ENCODE assay signal across 18 cellular contexts in the genomic region with DNA sequence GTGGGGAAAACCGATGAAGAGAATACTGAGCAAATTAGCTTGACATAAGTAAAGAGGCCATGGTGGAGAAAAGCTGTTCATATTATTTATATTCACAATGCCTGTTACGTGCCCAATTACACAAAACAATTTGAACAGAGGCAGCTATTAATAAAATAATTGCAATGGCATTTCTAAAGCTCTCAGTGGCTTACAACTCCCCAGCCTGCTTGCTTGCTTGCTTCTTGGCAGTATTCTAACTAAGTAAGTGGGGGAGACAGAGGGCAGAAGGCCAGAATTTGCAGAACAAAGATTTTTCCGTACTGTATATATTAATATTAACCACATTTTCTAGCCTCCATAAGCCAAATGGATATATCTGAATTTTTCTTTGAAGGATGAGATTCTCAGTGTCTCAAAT. TPM values are rescaled to one million over a fixed set of nuclear protein-coding genes. Genes with fewer than 3 reads are reported as not detected.
A peak's percentile ranks its signal among the peaks of the same experiment; 100 is the strongest.
DNase-seq lines count a peak whose midpoint lies in the region; ATAC-seq, FAIRE-seq and TF ChIP-seq lines count a peak whose summit lies in the region.
"Had no signal": no experiment of that assay in that cellular context is flagged by ENCODE, and none has a peak within 500 bp of the region (broad histone marks: within the 10 kb centered on the region; RNA-seq: fewer than 3 reads in every experiment).

No MANE protein-coding gene starts in this region.

- peak overlapping the region; percentile 2 for H3K4me2 ChIP-seq in astrocyte (ENCODE audit: low read length)

- H3K4me3 ChIP-seq in astrocyte (ENCODE audit: insufficient read depth, low read depth, low read length), result no peak overlapping the region
- H3K4me3 ChIP-seq in rectal smooth muscle tissue (ENCODE audit: low read length), result no peak overlapping the region

- no peak for ATAC-seq in GM18873 (IDR thresholded peaks at IDR 0.05; ENCODE audit: low FRiP score, unreplicated experiment)
- ATAC-seq in GM21529 (IDR thresholded peaks at IDR 0.05; ENCODE audit: unreplicated experiment), result no peak

- FAIRE-seq in astrocyte (lab: Jason Lieb, UNC), result no peak

- no peak overlapping the region for H3K9ac ChIP-seq in astrocyte (ENCODE audit: low read length)
- H3K9ac ChIP-seq in rectal smooth muscle tissue (ENCODE audit: low read length), result no peak overlapping the region

- no peak overlapping the region for H3K4me3 Mint-ChIP-seq in astrocyte (ENCODE audit: unreplicated experiment)
- H3K4me3 Mint-ChIP-seq: IgD-negative memory B cell had no signal

- H3K27ac Mint-ChIP-seq in astrocyte (ENCODE audit: unreplicated experiment), result no peak overlapping the region
- H3K27ac Mint-ChIP-seq: IgD-negative memory B cell had no signal

- CTCF ChIA-PET in RWPE1 (lab: Yijun Ruan, JAX), result no interaction called here

- H3K27me3 Mint-ChIP-seq in astrocyte (ENCODE audit: low read depth, unreplicated experiment), result no peaks in the 10 kb centered on the region

- H3K9me3 Mint-ChIP-seq in astrocyte (ENCODE audit: unreplicated experiment), result no peaks in the 10 kb centered on the region
- H3K9me3 Mint-ChIP-seq: IgD-negative memory B cell had no signal

- peaks cover 4% of the 10 kb centered on the region for H3K4me1 ChIP-seq in astrocyte (ENCODE audit: insufficient read depth, low read length)
- peaks cover 37% of the 10 kb centered on the region for H3K4me1 ChIP-seq in rectal smooth muscle tissue (ENCODE audit: control insufficient read depth, insufficient read depth, low read length)

- DNase-seq in DMS 273 (lab: John Stamatoyannopoulos, UW; ENCODE audit: unreplicated experiment), result peak; percentile 57
- no peak for DNase-seq in DMS 273 treated with DMSO at 0.1 percent for 48 hours (lab: John Stamatoyannopoulos, UW)
- DNase-seq in astrocyte (ENCODE audit: low read depth), result no peak
- peak; percentile 9 for DNase-seq in left kidney (ENCODE audit: low read depth, low spot score)
- DNase-seq in RWPE1 (ENCODE audit: low spot score), result no peak
- DNase-seq: DMS153, EL, HCEC 1CT, MV-4-11, NCI-H1436 treated with DMSO at 0.1 percent for 48 hours, NCI-H2081 treated with DMSO at 0.1 percent for 48 hours, NCI-H2227 treated with DMSO at 0.1 percent for 48 hours, NCI-H526 treated with DMSO at 0.1 percent for 48 hours had no signal

- peaks cover 100% of the 10 kb centered on the region for H3K79me2 ChIP-seq in astrocyte (ENCODE audit: insufficient read depth, low read length)

- no peak for TF ChIP-seq CTCF in astrocyte (IDR thresholded peaks at IDR 0.05; ENCODE audit: insufficient read depth, low read depth, low read length)
- no peak for TF ChIP-seq CTCF in RWPE1 (conservative IDR thresholded peaks at IDR 0.05; ENCODE audit: low read depth)

- POLR2A ChIA-PET in RWPE1 (lab: Yijun Ruan, JAX; ENCODE audit: low non-redundant PET), result interaction anchor here (0.5 kb wide), 1 partner anchor 54 kb away, joined by 7 read pairs; no protein-coding TSS in a partner anchor

- H3K36me3 ChIP-seq in astrocyte (ENCODE audit: insufficient read depth, low read length) (no peaks in the 10 kb centered on the region), rectal smooth muscle tissue (ENCODE audit: control insufficient read depth, insufficient read depth, low read length) (no peaks in the 10 kb centered on the region)

- peaks cover 5% of the 10 kb centered on the region for H3K36me3 Mint-ChIP-seq in astrocyte (ENCODE audit: low read depth, unreplicated experiment)
- H3K36me3 Mint-ChIP-seq: IgD-negative memory B cell had no signal

- H3K27ac ChIP-seq in astrocyte (ENCODE audit: low read depth, low read length), result no peak overlapping the region
- peak overlapping the region; percentile 40 for H3K27ac ChIP-seq in rectal smooth muscle tissue (ENCODE audit: low read depth, low read length)
- no peak overlapping the region for H3K27ac ChIP-seq in RWPE1
- H3K27ac ChIP-seq: 22Rv1 had no signal

- peaks cover 46% of the 10 kb centered on the region for H3K4me1 Mint-ChIP-seq in astrocyte (ENCODE audit: low read depth, unreplicated experiment)
- H3K4me1 Mint-ChIP-seq: IgD-negative memory B cell had no signal

- H3K9me3 ChIP-seq in astrocyte (ENCODE audit: insufficient read depth, low read depth, low read length), result no peaks in the 10 kb centered on the region

- H3K27me3 ChIP-seq in astrocyte (ENCODE audit: insufficient read depth, low read length) (no peaks in the 10 kb centered on the region), rectal smooth muscle tissue (ENCODE audit: control insufficient read depth, insufficient read depth, low read length) (no peaks in the 10 kb centered on the region)

- no peak overlapping the region for H2AFZ ChIP-seq in astrocyte (ENCODE audit: low read depth, low read length)

- H4K20me1 ChIP-seq in astrocyte (ENCODE audit: insufficient read depth, low read length), result peaks cover 92% of the 10 kb centered on the region

RNA-seq across cellular contexts. Expression of a gene that starts 12.9 kb away (rescaled TPM):
- total RNA-seq in astrocyte, result 154 and 177 TPM in 2 replicates

Comparison
In these comparisons a context has a peak if more than half of its experiments do, and no peak if none do; other contexts are left out.
1. DNase-seq: peak in DMS 273 (single experiment) and left kidney (single experiment); none in DMS 273 treated with DMSO at 0.1 percent for 48 hours (single experiment), astrocyte (single experiment) and RWPE1 (single experiment).